ENCODE assay signal across 1 cellular context in genomic region chr15:60580650-60581415, GRCh38.
TF ChIP-seq lines count a peak whose summit lies in the region.

No MANE protein-coding gene starts in this region.

TF ChIP-seq in GM12878, 131 proteins besides CTCF, POLR2A, EP300 and RAD21 (continued from another document):
- TF ChIP-seq BHLHE40 (IDR thresholded peaks at IDR 0.05; ENCODE audit: borderline replicate concordance in 1 of 2, low read depth in 2 of 2, low read length in 1 of 2) (peak in 1 of 2 experiments; percentile 60; a peak in 1 of 4 replicates), MAX (IDR thresholded peaks at IDR 0.05; ENCODE audit: low read depth, low read length) (no peak), TCF7 (IDR thresholded peaks at IDR 0.05; ENCODE audit: borderline replicate concordance) (peak; percentile 92), NRF1 (conservative IDR thresholded peaks at IDR 0.05; ENCODE audit: low read depth, low read length) (no peak), ZNF24 (IDR thresholded peaks at IDR 0.05) (no peak), CEBPZ (IDR thresholded peaks at IDR 0.05; ENCODE audit: low read depth, low read length) (no peak), MLLT1 (IDR thresholded peaks at IDR 0.05) (0 out of 2 replicates have a peak, but pooled peaks have one; percentile 25), NR2F1 (conservative IDR thresholded peaks at IDR 0.05) (no peak), PRDM15 (CRISPR knock-in tag; IDR thresholded peaks at IDR 0.05) (no peak), SUPT20H (IDR thresholded peaks at IDR 0.05; ENCODE audit: borderline replicate concordance, control insufficient read depth, low read depth, low read length) (no peak), ATF7 (IDR thresholded peaks at IDR 0.05; ENCODE audit: low read depth) (no peak), NR2C1 (IDR thresholded peaks at IDR 0.05) (no peak), SUZ12 (IDR thresholded peaks at IDR 0.05; ENCODE audit: unreplicated experiment) (no peak), SRF (IDR thresholded peaks at IDR 0.05; ENCODE audit: low read depth in 2 of 2, low read length in 2 of 2) (no peak), RUNX3 (IDR thresholded peaks at IDR 0.05; ENCODE audit: low read length) (0 out of 2 replicates have a peak, but pooled peaks have one; percentile 16), STAT3 (IDR thresholded peaks at IDR 0.05; ENCODE audit: low read depth, low read length) (no peak), ZNF687 (IDR thresholded peaks at IDR 0.05) (0 out of 2 replicates have a peak, but pooled peaks have one; percentile 35), CBX3 (IDR thresholded peaks at IDR 0.05; ENCODE audit: borderline replicate concordance, low read depth) (no peak), PKNOX1 (IDR thresholded peaks at IDR 0.05) (peak; percentile 93)
